Comparison of ENCODE assay signal across 11 cellular contexts in genomic region chr10:113982745-113983144, GRCh38.
DNase-seq lines count a peak whose midpoint lies in the region; ATAC-seq and TF ChIP-seq lines count a peak whose summit lies in the region.
"Had no signal": no experiment of that assay in that cellular context is flagged by ENCODE, and none has a peak within 500 bp of the region (broad histone marks: within the 10 kb centered on the region; RNA-seq: fewer than 3 reads in every experiment).

No MANE protein-coding gene starts in this region.

- BruUV-seq in PC-3 (replicated peaks; lab: Mats Ljungman, UMichigan), result no TSS peak

- CTCF ChIA-PET in PC-3 (lab: Charles Lee), result no interaction called here

- intact Hi-C loops in PC-3 (cut with micrococcal nuclease), result no loop called here

- H3K36me3 ChIP-seq in PC-3 (ENCODE audit: low read depth, low read length) (no peaks in the 10 kb centered on the region), upper lobe of left lung (no peaks in the 10 kb centered on the region)
- H3K36me3 ChIP-seq: SJSA1, thoracic aorta had no signal

- ATAC-seq in HG02885 (IDR thresholded peaks at IDR 0.05; ENCODE audit: poor library complexity, unreplicated experiment), result peak; percentile 72
- ATAC-seq in PC-3, result peak; percentile 27; the same call in 1 of the 2 replicates
- ATAC-seq in upper lobe of left lung (ENCODE audit: low FRiP score in 2 of 2), result peak; percentile 44 to 89

- H2AFZ ChIP-seq in PC-3 (ENCODE audit: low read length), result no peak overlapping the region

- 28 to 29% methylated on average over 4 of the region's 4 CpGs for WGBS in upper lobe of left lung, 2 donors

- H4K20me1 ChIP-seq in PC-3 (ENCODE audit: low read length), result no peaks in the 10 kb centered on the region

- H3K4me1 ChIP-seq in PC-3 (ENCODE audit: insufficient read depth, low read length), result no peaks in the 10 kb centered on the region
- H3K4me1 ChIP-seq in upper lobe of left lung, result peaks cover 8 to 17% (median 10%) of the 10 kb centered on the region in 4 donors
- H3K4me1 ChIP-seq: SJSA1 had no signal

- no peaks in the 10 kb centered on the region for H3F3A ChIP-seq in PC-3 (ENCODE audit: low read length, unreplicated experiment)

- H3K9me2 ChIP-seq in PC-3 (replicated peaks; ENCODE audit: low read length), result no peaks in the 10 kb centered on the region

- TF ChIP-seq CTCF in PC-3 (conservative IDR thresholded peaks at IDR 0.05; ENCODE audit: low read depth, low read length) (no peak), upper lobe of left lung (IDR thresholded peaks at IDR 0.05) (no peak)

- H3K9me3 ChIP-seq in PC-3 (ENCODE audit: low read length) (no peaks in the 10 kb centered on the region), upper lobe of left lung (no peaks in the 10 kb centered on the region)
- H3K9me3 ChIP-seq: SJSA1, thoracic aorta had no signal

- no peak for TF ChIP-seq EP300 in upper lobe of left lung (IDR thresholded peaks at IDR 0.05)

- peak; percentile 29 for DNase-seq in SIG-M5 treated with dmso at 0.1 percent for 504 hours (lab: John Stamatoyannopoulos, UW; ENCODE audit: unreplicated experiment)
- DNase-seq in SIG-M5 (lab: John Stamatoyannopoulos, UW), result no peak
- peak; percentile 48 for DNase-seq in PC-3
- DNase-seq in upper lobe of left lung, result peak in 1 of 2 donors; percentile 84
- DNase-seq in activated gamma-delta T cell treated with Interleukin-2 at 50 U/mL for 16 hours, result no peak
- no peak for DNase-seq in NCI-H187 treated with DMSO at 0.1 percent for 48 hours (lab: John Stamatoyannopoulos, UW)
- no peak for DNase-seq in HuH-7.5 (ENCODE audit: low spot score)
- DNase-seq: amygdala had no signal

- H3K27ac ChIP-seq in PC-3 (ENCODE audit: low read length) (no peak overlapping the region), upper lobe of left lung (peak overlapping the region; percentile 29 to 61 (median 51))
- H3K27ac ChIP-seq: SJSA1, thoracic aorta had no signal

- H3K79me2 ChIP-seq in PC-3 (ENCODE audit: low read length), result no peaks in the 10 kb centered on the region

- TF ChIP-seq POLR2A in upper lobe of left lung (IDR thresholded peaks at IDR 0.05), result no peak

- no peak overlapping the region for H3K4me3 ChIP-seq in PC-3 (ENCODE audit: low read length)
- no peak overlapping the region for H3K4me3 ChIP-seq in upper lobe of left lung
- H3K4me3 ChIP-seq: SJSA1, thoracic aorta had no signal

- H3K4me2 ChIP-seq in PC-3 (ENCODE audit: low read length), result 0 out of 2 replicates have a peak overlapping the region, but pooled peaks have one; percentile 8

- H3K9ac ChIP-seq in PC-3 (ENCODE audit: low read length), result no peak overlapping the region

- POLR2A ChIA-PET in PC-3 (lab: Charles Lee; ENCODE audit: unreplicated experiment), result no interaction called here

- H3K27me3 ChIP-seq in PC-3 (ENCODE audit: low read length) (no peaks in the 10 kb centered on the region), upper lobe of left lung (no peaks in the 10 kb centered on the region)
- H3K27me3 ChIP-seq: SJSA1 had no signal

Comparison
In these comparisons a context has a peak if more than half of its experiments do, and no peak if none do; other contexts are left out.
1. DNase-seq: peak in SIG-M5 treated with dmso at 0.1 percent for 504 hours (single experiment) and PC-3 (single experiment); none in SIG-M5 (single experiment), activated gamma-delta T cell treated with Interleukin-2 at 50 U/mL for 16 hours (single experiment), NCI-H187 treated with DMSO at 0.1 percent for 48 hours (single experiment) and HuH-7.5 (single experiment).
2. Peak in every context shown above with its lines, with median percentiles within 50 percentile points of each other: ATAC-seq.